ENCODE assay signal across 19 cellular contexts in genomic region chr18:58511306-58511705, GRCh38.
A peak's percentile ranks its signal among the peaks of the same experiment; 100 is the strongest.
DNase-seq lines count a peak whose midpoint lies in the region; ATAC-seq and TF ChIP-seq lines count a peak whose summit lies in the region.
"Had no signal": no experiment of that assay in that cellular context is flagged by ENCODE, and none has a peak within 500 bp of the region (broad histone marks: within the 10 kb centered on the region; RNA-seq: fewer than 3 reads in every experiment).

No MANE protein-coding gene starts in this region.

- no CpG with 5 or more reads among the region's 5 CpGs for WGBS in H9 (ENCODE audit: extremely low coverage, insufficient read length, low lambda C conversion rate)
- WGBS in IMR-90 (ENCODE audit: extremely low coverage in 2 of 2, insufficient read length in 1 of 2), 2 experiments, result no CpG with 5 or more reads among the region's 5 CpGs

- no peak for TF ChIP-seq RAD21 in IMR-90 (IDR thresholded peaks at IDR 0.05; ENCODE audit: low read length)

- no peak overlapping the region for H2BK120ac ChIP-seq in H9 (ENCODE audit: low read depth, low read length, poor library complexity, severe bottlenecking)
- no peak overlapping the region for H2BK120ac ChIP-seq in IMR-90 (ENCODE audit: low read depth, low read length)

- peaks cover 35% of the 10 kb centered on the region for H3K36me3 ChIP-seq in IMR-90 (ENCODE audit: control insufficient read depth, insufficient read depth, low read length)
- no peaks in the 10 kb centered on the region for H3K36me3 ChIP-seq in mucosa of descending colon (ENCODE audit: low read depth)
- H3K36me3 ChIP-seq: BLaER1 treated with 17β-estradiol and CSF1 and Interleukin-3, amounts not matched to agents 10 nM and 100 nM had no signal

- peaks cover 7% of the 10 kb centered on the region for H3K9me1 ChIP-seq in IMR-90 (ENCODE audit: insufficient read depth, low read length)

- H3K4me1 Mint-ChIP-seq in H9, result peaks cover 31 to 46% of the 10 kb centered on the region in 2 experiments

- no peak overlapping the region for H3K4me3 Mint-ChIP-seq in H9
- H3K4me3 Mint-ChIP-seq: CD4-positive, alpha-beta T cell; HFFc6; IgD-negative memory B cell had no signal

- H3K4me2 ChIP-seq in H9 (ENCODE audit: insufficient read depth, insufficient read length, low read length), result peak overlapping the region; percentile 36
- H3K4me2 ChIP-seq in IMR-90 (ENCODE audit: low read depth, low read length), result no peak overlapping the region
- H3K4me2 ChIP-seq: BLaER1 treated with 17β-estradiol and CSF1 and Interleukin-3, amounts not matched to agents 10 nM and 100 nM had no signal

- TF ChIP-seq CTCF in H9 (conservative IDR thresholded peaks at IDR 0.05) (no peak), IMR-90 (conservative IDR thresholded peaks at IDR 0.05; ENCODE audit: low read depth, low read length) (no peak), mucosa of descending colon (IDR thresholded peaks at IDR 0.05) (no peak), omental fat pad (IDR thresholded peaks at IDR 0.05) (no peak), GM10248 (IDR thresholded peaks at IDR 0.05; ENCODE audit: control extremely low read depth, extremely low read depth, low read depth, missing control alignments) (no peak)

- H3K9ac ChIP-seq in H9 (ENCODE audit: extremely low read depth, insufficient read length, low read length) (no peak overlapping the region), IMR-90 (ENCODE audit: low read depth, low read length) (no peak overlapping the region)
- H3K9ac ChIP-seq: BLaER1 treated with 17β-estradiol and CSF1 and Interleukin-3, amounts not matched to agents 10 nM and 100 nM had no signal

- H3K23ac ChIP-seq in H9 (ENCODE audit: insufficient read length, low read depth, low read length) (no peak overlapping the region), IMR-90 (ENCODE audit: low read depth, low read length) (no peak overlapping the region)

- H2BK15ac ChIP-seq in H9 (ENCODE audit: low read depth, low read length), result no peak overlapping the region
- no peak overlapping the region for H2BK15ac ChIP-seq in IMR-90 (ENCODE audit: low read depth, low read length)

- POLR2A ChIA-PET in IMR-90 (lab: Charles Lee; ENCODE audit: unreplicated experiment), result no interaction called here
- POLR2A ChIA-PET in GM10248 (lab: Yijun Ruan, JAX), result no interaction called here

- no peak overlapping the region for H3K18ac ChIP-seq in H9 (ENCODE audit: insufficient read length, low read depth, low read length)
- H3K18ac ChIP-seq in IMR-90 (ENCODE audit: low read depth, low read length), result no peak overlapping the region

- H4K91ac ChIP-seq in H9 (ENCODE audit: insufficient read length, low read depth, low read length), result no peak overlapping the region
- no peak overlapping the region for H4K91ac ChIP-seq in IMR-90 (ENCODE audit: insufficient read depth, low read depth, low read length)

- H4K20me1 ChIP-seq in H9 (ENCODE audit: control insufficient read depth, insufficient read depth, insufficient read length) (no peaks in the 10 kb centered on the region), IMR-90 (ENCODE audit: insufficient read depth, low read length) (no peaks in the 10 kb centered on the region; the same call in 1 of the 2 replicates)
- H4K20me1 ChIP-seq: BLaER1 treated with 17β-estradiol and CSF1 and Interleukin-3, amounts not matched to agents 10 nM and 100 nM had no signal

- H2AK5ac ChIP-seq in H9 (ENCODE audit: insufficient read length, low read length) (no peak overlapping the region), IMR-90 (ENCODE audit: low read depth, low read length) (no peak overlapping the region)

- no peak overlapping the region for H2BK5ac ChIP-seq in H9 (ENCODE audit: insufficient read length, low read length)
- H2BK5ac ChIP-seq in IMR-90 (ENCODE audit: low read depth, low read length, poor library complexity, severe bottlenecking), result no peak overlapping the region

- no peak overlapping the region for H2AK9ac ChIP-seq in IMR-90 (replicated peaks; ENCODE audit: low read depth, low read length, poor library complexity)

- CTCF ChIA-PET in IMR-90 (lab: Yijun Ruan, JAX) (no interaction called here), GM10248 (lab: Yijun Ruan, JAX) (interaction anchor here (1.2 kb wide), 1 partner anchor 16 kb away, joined by 3 read pairs; no protein-coding TSS in a partner anchor)

- H2BK20ac ChIP-seq in H9 (ENCODE audit: low read depth, low read length, poor library complexity, severe bottlenecking), result no peak overlapping the region
- no peak overlapping the region for H2BK20ac ChIP-seq in IMR-90 (ENCODE audit: low read depth, low read length)

- dilution Hi-C loops in IMR-90 (cut with HindIII; ENCODE audit: low sequenced_read_pairs, unreplicated experiment), result no loop called here

- peak overlapping the region in 1 of 3 experiments; percentile 99; a peak in 3 of 7 replicates for H3K27ac Mint-ChIP-seq in H9
- H3K27ac Mint-ChIP-seq: CD4-positive, alpha-beta T cell; HFFc6; IgD-negative memory B cell had no signal

- H3K9me3 ChIP-seq in H9 (ENCODE audit: control insufficient read depth, low read depth, low read length) (no peaks in the 10 kb centered on the region), IMR-90 (ENCODE audit: control insufficient read depth, insufficient read depth, low read length) (no peaks in the 10 kb centered on the region), mucosa of descending colon (no peaks in the 10 kb centered on the region)

- in situ Hi-C loops in IMR-90 (cut with MboI; ENCODE audit: low sequenced_read_pairs), result no loop called here

- peaks cover 14% of the 10 kb centered on the region for H3K4me1 ChIP-seq in H9 (ENCODE audit: insufficient read depth, low read length)
- no peaks in the 10 kb centered on the region for H3K4me1 ChIP-seq in IMR-90 (ENCODE audit: control insufficient read depth, insufficient read depth, low read length)
- no peaks in the 10 kb centered on the region for H3K4me1 ChIP-seq in mucosa of descending colon (ENCODE audit: low read depth)
- H3K4me1 ChIP-seq: BLaER1 treated with 17β-estradiol and CSF1 and Interleukin-3, amounts not matched to agents 10 nM and 100 nM had no signal

- H3K56ac ChIP-seq in H9 (ENCODE audit: insufficient read length, low read depth, low read length) (no peak overlapping the region), IMR-90 (ENCODE audit: extremely low read depth, insufficient read depth, low read length) (no peak overlapping the region)

- no peak overlapping the region for H4K8ac ChIP-seq in H9 (replicated peaks; ENCODE audit: insufficient read length, low read depth, low read length)
- H4K8ac ChIP-seq in IMR-90 (ENCODE audit: low read depth in 2 of 2, low read length in 2 of 2), result no peak overlapping the region

- H3K14ac ChIP-seq in H9 (ENCODE audit: insufficient read depth, low read length) (0 out of 2 replicates have a peak overlapping the region, but pooled peaks have one; percentile 19), IMR-90 (replicated peaks; ENCODE audit: low read depth, low read length) (no peak overlapping the region)

- H2AFZ ChIP-seq in H9 (ENCODE audit: low read length) (no peak overlapping the region), IMR-90 (replicated peaks; ENCODE audit: low read length, poor library complexity) (peak overlapping the region; percentile 26)

- TF ChIP-seq POLR2A in IMR-90 (IDR thresholded peaks at IDR 0.05; ENCODE audit: low read depth, low read length), result no peak

- H3K36me3 Mint-ChIP-seq in H9 (ENCODE audit: insufficient read depth in 1 of 3, low read depth in 3 of 3), result peaks cover 0 to 3% (median 3%) of the 10 kb centered on the region in 3 experiments; a peak in 3 of 7 replicates
- H3K36me3 Mint-ChIP-seq: IgD-negative memory B cell had no signal

- no TSS peak for BruUV-seq in IMR-90 (replicated peaks; lab: Mats Ljungman, UMichigan)

- H3K23me2 ChIP-seq in H9 (ENCODE audit: insufficient read length, low read depth, low read length, poor library complexity, severe bottlenecking), result peaks cover 5% of the 10 kb centered on the region

- intact Hi-C loops in IMR-90 (cut with micrococcal nuclease), result no loop called here
- intact Hi-C loops in mucosa of descending colon (cut with DNase I, micrococcal nuclease), result no loop called here

- H3K4ac ChIP-seq in H9 (ENCODE audit: low read depth, low read length), result no peak overlapping the region
- H3K4ac ChIP-seq in IMR-90 (ENCODE audit: low read depth, low read length), result no peak overlapping the region

- H4K5ac ChIP-seq in H9 (ENCODE audit: insufficient read length, low read depth, low read length) (no peak overlapping the region), IMR-90 (ENCODE audit: low read depth, low read length) (no peak overlapping the region)

- H3K27me3 Mint-ChIP-seq in H9 (ENCODE audit: low read depth), result no peaks in the 10 kb centered on the region; the same call in 1 of the 2 replicates
- H3K27me3 Mint-ChIP-seq: CD4-positive, alpha-beta T cell had no signal

- no peak overlapping the region for H3T11ph ChIP-seq in H9 (ENCODE audit: low read length)

- peaks cover 2 to 7% of the 10 kb centered on the region in 2 experiments; a peak in 3 of 5 replicates for H3K9me3 Mint-ChIP-seq in H9
- H3K9me3 Mint-ChIP-seq: CD4-positive, alpha-beta T cell; HFFc6 had no signal

- H3K79me1 ChIP-seq in H9 (ENCODE audit: insufficient read depth, low read depth, low read length, poor library complexity, severe bottlenecking), result no peaks in the 10 kb centered on the region
- H3K79me1 ChIP-seq in IMR-90 (ENCODE audit: low read depth in 1 of 2, low read length in 2 of 2), result peaks cover 0 to 7% of the 10 kb centered on the region in 2 experiments; a peak in 2 of 4 replicates

- DNase-seq in H9, result no peak
- no peak for DNase-seq in IMR-90
- no peak for DNase-seq in mucosa of descending colon
- no peak for DNase-seq in omental fat pad (ENCODE audit: low spot score)
- DNase-seq in GM10248 (ENCODE audit: extremely low spot score), result no peak
- DNase-seq: ACHN; Calu3; CD4-positive, alpha-beta T cell; DMS 273 treated with DMSO at 0.1 percent for 48 hours; DMS79; GOT3; HCEC 1CT; HFFc6; KG1 had no signal

- H3K4me3 ChIP-seq in IMR-90 (ENCODE audit: insufficient read depth, low read depth, low read length) (no peak overlapping the region), mucosa of descending colon (no peak overlapping the region)
- H3K4me3 ChIP-seq: BLaER1 treated with 17β-estradiol and CSF1 and Interleukin-3, amounts not matched to agents 10 nM and 100 nM had no signal

- no peaks in the 10 kb centered on the region for H3K79me2 ChIP-seq in H9 (ENCODE audit: insufficient read depth, low read length)

- H2BK12ac ChIP-seq in H9 (ENCODE audit: insufficient read length, low read depth, low read length), result peak overlapping the region; percentile 89

- ATAC-seq in IMR-90 (ENCODE audit: low read depth) (no peak), esophagus mucosa (peak; percentile 31), mucosa of descending colon (peak; percentile 70), GM21619 (IDR thresholded peaks at IDR 0.05; ENCODE audit: unreplicated experiment) (no peak), HG03342 (IDR thresholded peaks at IDR 0.05; ENCODE audit: unreplicated experiment) (no peak), omental fat pad (ENCODE audit: low FRiP score) (no peak)

- no peaks in the 10 kb centered on the region for H3K27me3 ChIP-seq in H9 (ENCODE audit: insufficient read depth, low read length)
- H3K27me3 ChIP-seq in IMR-90 (ENCODE audit: control insufficient read depth, insufficient read depth, low read length), result no peaks in the 10 kb centered on the region
- H3K27me3 ChIP-seq: BLaER1 treated with 17β-estradiol and CSF1 and Interleukin-3, amounts not matched to agents 10 nM and 100 nM had no signal

- no peak overlapping the region for H3K27ac ChIP-seq in H9 (ENCODE audit: insufficient read length, low read depth, low read length)
- H3K27ac ChIP-seq in IMR-90 (ENCODE audit: insufficient read depth, low read length), result no peak overlapping the region
- H3K27ac ChIP-seq: BLaER1 treated with 17β-estradiol and CSF1 and Interleukin-3, amounts not matched to agents 10 nM and 100 nM had no signal

Comparison
In these comparisons a context has a peak if more than half of its experiments do, and no peak if none do; other contexts are left out.
1. ATAC-seq: peak in esophagus mucosa (single experiment) and mucosa of descending colon (single experiment); none in IMR-90 (single experiment), GM21619 (single experiment), HG03342 (single experiment) and omental fat pad (single experiment).